28 cellular contexts compared by ENCODE assay signal in the genomic region with DNA sequence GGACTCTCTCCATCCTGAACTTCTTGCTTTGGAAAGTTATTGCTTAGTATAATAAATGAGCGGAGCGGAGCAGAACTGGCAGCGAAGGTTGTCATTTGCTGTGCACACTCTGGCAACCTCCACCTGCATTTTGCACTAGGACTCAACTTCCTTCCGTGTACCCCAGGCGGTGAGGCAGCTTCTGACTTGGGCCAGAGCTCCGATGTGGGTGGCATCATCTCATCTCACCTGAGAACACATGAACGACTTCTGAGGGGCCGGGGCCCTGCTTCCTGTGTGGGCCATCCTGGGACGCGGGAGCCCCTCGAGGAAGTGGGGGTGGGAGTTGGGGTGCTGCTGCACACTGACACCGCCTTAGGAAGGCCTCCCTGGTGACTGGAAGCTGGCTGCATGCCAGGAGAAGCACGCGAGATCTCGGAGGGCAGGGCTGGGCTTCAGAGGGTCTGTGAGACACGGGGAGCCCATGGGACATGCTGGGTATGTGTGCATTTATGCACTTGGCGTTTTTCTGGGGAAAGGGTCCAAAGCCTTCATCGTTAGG. TPM values are rescaled to one million over a fixed set of nuclear protein-coding genes. Genes with fewer than 3 reads are reported as not detected.
DNase-seq lines count a peak whose midpoint lies in the region; ATAC-seq, FAIRE-seq and TF ChIP-seq lines count a peak whose summit lies in the region.
"Had no signal": no experiment of that assay in that cellular context is flagged by ENCODE, and none has a peak within 500 bp of the region (broad histone marks: within the 10 kb centered on the region; RNA-seq: fewer than 3 reads in every experiment).

No MANE protein-coding gene starts in this region.

- ATAC-seq in natural killer cell = no peak
- ATAC-seq in natural killer cell treated with Interleukin-12 subunit alpha and Interleukin-12 subunit beta and Interleukin-15 and Interleukin-18, amount 100 ng/mL, for 72 hours = no peak
- ATAC-seq in HG02885 (IDR thresholded peaks at IDR 0.05; ENCODE audit: poor library complexity, unreplicated experiment) = no peak
- ATAC-seq: activated T-cell treated with anti-CD3 and anti-CD28 coated beads, Interleukin-2, amount 50 U/mL, for 72 hours; body of pancreas; right lobe of liver; Right ventricle myocardium inferior had no signal

- H2AK5ac ChIP-seq in H1 (ENCODE audit: low read depth, low read length) = no peak overlapping the region
- H2AK5ac ChIP-seq in neuronal stem cell (ENCODE audit: low read depth, low read length) = peak overlapping the region; percentile 39

- 88% methylated on average over 18 of the region's 18 CpGs; no CpG with 5 or more reads in 1 of the 2 experiments for WGBS in H1 (ENCODE audit: extremely low coverage in 1 of 2, insufficient coverage in 1 of 2, insufficient read length in 1 of 2, insufficient replicate concordance in 2 of 2, low coverage in 1 of 2, low lambda C conversion rate in 2 of 2, missing lambda C conversion rate in 1 of 2), 2 experiments
- WGBS in neuronal stem cell (ENCODE audit: extremely low coverage in 2 of 2, insufficient read length in 2 of 2, insufficient replicate concordance in 1 of 2), 2 donors = no CpG with 5 or more reads among the region's 18 CpGs
- WGBS in stomach, 5 donors = 70 to 77% (median 72%) methylated on average over 18 of the region's 18 CpGs

- H3K36me3 Mint-ChIP-seq in natural killer cell = no peaks in the 10 kb centered on the region
- no peaks in the 10 kb centered on the region for H3K36me3 Mint-ChIP-seq in natural killer cell treated with Interleukin-12 subunit alpha and Interleukin-12 subunit beta and Interleukin-15 and Interleukin-18, amount 100 ng/mL, for 72 hours
- H3K36me3 Mint-ChIP-seq in activated T-helper 2 cell treated with anti-CD3 and anti-CD28 coated beads, Interferon-gamma antibody, Interleukin-2, Interleukin-4, amounts not matched to agents 10 μg/mL and 5 μg/mL and 100 μg/mL, durations not matched to agents 14 hours and 24 hours and 36 hours (ENCODE audit: low read depth) = no peaks in the 10 kb centered on the region

- H3K36me3 ChIP-seq in H1 (ENCODE audit: control insufficient read depth in 2 of 4, insufficient read depth in 4 of 4, low read length in 3 of 4) = no peaks in the 10 kb centered on the region
- H3K36me3 ChIP-seq in neuronal stem cell (replicated peaks in 1 of 2; ENCODE audit: control insufficient read depth in 2 of 2, insufficient read depth in 2 of 2, low read length in 2 of 2) = no peaks in the 10 kb centered on the region
- H3K36me3 ChIP-seq in stomach = no peaks in the 10 kb centered on the region
- H3K36me3 ChIP-seq: adrenal gland, right lobe of liver, thyroid gland had no signal

- FAIRE-seq in H1 (lab: Jason Lieb, UNC) = no peak
- FAIRE-seq: frontal cortex, GM12891 had no signal

- no peak overlapping the region for H2BK120ac ChIP-seq in H1 (replicated peaks; ENCODE audit: low read depth, low read length)
- no peak overlapping the region for H2BK120ac ChIP-seq in neuronal stem cell (ENCODE audit: low read depth, low read length)

- H2BK20ac ChIP-seq in H1 (ENCODE audit: low read length) = no peak overlapping the region

- no peak overlapping the region for H3K4ac ChIP-seq in H1 (replicated peaks; ENCODE audit: insufficient read length, low read depth, low read length)
- H3K4ac ChIP-seq in neuronal stem cell (ENCODE audit: low read length) = no peak overlapping the region

- H3K18ac ChIP-seq in H1 (ENCODE audit: extremely low read depth, low read length) (no peak overlapping the region), neuronal stem cell (ENCODE audit: low read length) (no peak overlapping the region)

- peak; percentile 10 for DNase-seq in natural killer cell
- DNase-seq in natural killer cell treated with Interleukin-12 subunit alpha and Interleukin-12 subunit beta and Interleukin-15 and Interleukin-18, amount 100 ng/mL, for 72 hours (ENCODE audit: low spot score) = no peak
- DNase-seq in H1 (ENCODE audit: low read depth in 1 of 2, low spot score in 2 of 2) = peak in 1 of 2 experiments; percentile 34
- no peak for DNase-seq in neuronal stem cell (ENCODE audit: low spot score)
- no peak for DNase-seq in activated T-helper 2 cell treated with anti-CD3 and anti-CD28 coated beads, Interferon-gamma antibody, Interleukin-2, Interleukin-4, amounts not matched to agents 10 μg/mL and 5 μg/mL and 100 μg/mL, durations not matched to agents 14 hours and 24 hours and 36 hours (ENCODE audit: low spot score)
- DNase-seq in stomach = no peak
- DNase-seq: activated CD4-positive, alpha-beta T cell treated with anti-CD3 and anti-CD28 coated beads for 1 hour; activated naive CD4-positive, alpha-beta T cell treated with anti-CD3 and anti-CD28 coated beads for 36 hours; activated T-cell treated with anti-CD3 and anti-CD28 coated beads, Interleukin-2, amount 50 U/mL, for 72 hours; body of pancreas; C1 segment of cervical spinal cord; H7; MM.1S; NCI-H2029; NCI-H2227 treated with DMSO at 0.1 percent for 48 hours; NCI-H69; stimulated activated CD4-positive, alpha-beta T cell treated with anti-CD3 and anti-CD28 coated beads, Interleukin-12 subunit alpha, Interleukin-12 subunit beta, amount 100 ng/mL, for 4 hours; stimulated activated CD4-positive, alpha-beta T cell treated with anti-CD3 and anti-CD28 coated beads, Interleukin-2, amount 100 ng/mL, for 48 hours; T-helper 2 cell; thyroid gland had no signal

- H3K27me3 ChIP-seq in H1 (replicated peaks in 1 of 4; ENCODE audit: control insufficient read depth in 3 of 4, extremely low read depth in 1 of 4, insufficient read depth in 3 of 4, low read length in 3 of 4) = no peaks in the 10 kb centered on the region
- no peaks in the 10 kb centered on the region for H3K27me3 ChIP-seq in neuronal stem cell (ENCODE audit: control insufficient read depth in 3 of 3, insufficient read depth in 3 of 3, low read depth in 1 of 3, low read length in 3 of 3)
- peaks cover 0 to 22% (median 5%) of the 10 kb centered on the region in 3 donors for H3K27me3 ChIP-seq in stomach
- H3K27me3 ChIP-seq: adrenal gland, right lobe of liver, thyroid gland had no signal

- H3K27ac ChIP-seq in H1 (ENCODE audit: low read depth, low read length) (no peak overlapping the region), neuronal stem cell (replicated peaks; ENCODE audit: low read length) (no peak overlapping the region), stomach (no peak overlapping the region)
- H3K27ac ChIP-seq: adrenal gland, body of pancreas, HL-60, right lobe of liver, thyroid gland had no signal

- H3K79me2 ChIP-seq in H1 (ENCODE audit: control insufficient read depth in 1 of 2, insufficient read depth in 2 of 2, low read length in 2 of 2) = no peaks in the 10 kb centered on the region

- H3K56ac ChIP-seq in H1 (replicated peaks; ENCODE audit: insufficient read length, low read depth, low read length) = no peak overlapping the region

- H2BK12ac ChIP-seq in H1 (ENCODE audit: low read depth, low read length) (no peak overlapping the region), neuronal stem cell (ENCODE audit: low read length) (no peak overlapping the region)

- H3K14ac ChIP-seq in H1 (ENCODE audit: insufficient read length) (no peak overlapping the region), neuronal stem cell (ENCODE audit: low read length) (peak overlapping the region; percentile 25)

- no peak overlapping the region for H4K5ac ChIP-seq in H1 (ENCODE audit: insufficient read length, low read depth, low read length)

- no peak overlapping the region for H3K4me3 Mint-ChIP-seq in natural killer cell
- no peak overlapping the region for H3K4me3 Mint-ChIP-seq in natural killer cell treated with Interleukin-12 subunit alpha and Interleukin-12 subunit beta and Interleukin-15 and Interleukin-18, amount 100 ng/mL, for 72 hours
- H3K4me3 Mint-ChIP-seq in activated T-helper 2 cell treated with anti-CD3 and anti-CD28 coated beads, Interferon-gamma antibody, Interleukin-2, Interleukin-4, amounts not matched to agents 10 μg/mL and 5 μg/mL and 100 μg/mL, durations not matched to agents 14 hours and 24 hours and 36 hours (ENCODE audit: low read depth) = no peak overlapping the region
- H3K4me3 Mint-ChIP-seq: activated naive CD4-positive, alpha-beta T cell treated with anti-CD3 and anti-CD28 coated beads for 36 hours; activated T-cell treated with anti-CD3 and anti-CD28 coated beads, Interleukin-2, amount 50 U/mL, for 72 hours had no signal

- H3K4me2 ChIP-seq in H1 (ENCODE audit: insufficient read depth in 1 of 2, low read depth in 2 of 2, low read length in 2 of 2) (no peak overlapping the region), neuronal stem cell (ENCODE audit: insufficient read depth, low read length, poor library complexity, severe bottlenecking) (no peak overlapping the region)

- TF ChIP-seq POLR2A in H1 (IDR thresholded peaks at IDR 0.05; ENCODE audit: control extremely low read depth in 1 of 2, low read depth in 2 of 2, low read length in 2 of 2) (no peak), stomach (IDR thresholded peaks at IDR 0.05) (no peak)

- no peak for TF ChIP-seq RAD21 in H1 (IDR thresholded peaks at IDR 0.05 in 1 of 2, conservative IDR thresholded peaks at IDR 0.05 in 1 of 2; ENCODE audit: low read depth in 2 of 2, low read length in 2 of 2)

- H3K4me1 ChIP-seq in H1 (replicated peaks in 1 of 4; ENCODE audit: control insufficient read depth in 3 of 4, insufficient read depth in 4 of 4, low read length in 3 of 4) (peaks cover 0 to 4% (median 0%) of the 10 kb centered on the region in 4 experiments; a peak in 1 of 7 replicates), neuronal stem cell (ENCODE audit: control insufficient read depth in 2 of 2, insufficient read depth in 1 of 2, low read depth in 1 of 2, low read length in 2 of 2) (no peaks in the 10 kb centered on the region), stomach (no peaks in the 10 kb centered on the region)
- H3K4me1 ChIP-seq: adrenal gland, body of pancreas, right lobe of liver, thyroid gland had no signal

- peaks cover 6 to 11% of the 10 kb centered on the region in 2 donors for H3K27me3 Mint-ChIP-seq in natural killer cell (ENCODE audit: low read depth in 2 of 2)
- H3K27me3 Mint-ChIP-seq in natural killer cell treated with Interleukin-12 subunit alpha and Interleukin-12 subunit beta and Interleukin-15 and Interleukin-18, amount 100 ng/mL, for 72 hours = peaks cover 6 to 8% of the 10 kb centered on the region in 2 donors
- H3K27me3 Mint-ChIP-seq in activated T-helper 2 cell treated with anti-CD3 and anti-CD28 coated beads, Interferon-gamma antibody, Interleukin-2, Interleukin-4, amounts not matched to agents 10 μg/mL and 5 μg/mL and 100 μg/mL, durations not matched to agents 14 hours and 24 hours and 36 hours (ENCODE audit: low read depth) = peaks cover 8% of the 10 kb centered on the region

- H3K79me1 ChIP-seq in H1 (ENCODE audit: low read depth, low read length) (no peaks in the 10 kb centered on the region), neuronal stem cell (ENCODE audit: low read depth, low read length) (no peaks in the 10 kb centered on the region)

- H3K27ac Mint-ChIP-seq in natural killer cell = no peak overlapping the region
- no peak overlapping the region for H3K27ac Mint-ChIP-seq in natural killer cell treated with Interleukin-12 subunit alpha and Interleukin-12 subunit beta and Interleukin-15 and Interleukin-18, amount 100 ng/mL, for 72 hours
- no peak overlapping the region for H3K27ac Mint-ChIP-seq in activated T-helper 2 cell treated with anti-CD3 and anti-CD28 coated beads, Interferon-gamma antibody, Interleukin-2, Interleukin-4, amounts not matched to agents 10 μg/mL and 5 μg/mL and 100 μg/mL, durations not matched to agents 14 hours and 24 hours and 36 hours
- H3K27ac Mint-ChIP-seq: activated naive CD4-positive, alpha-beta T cell treated with anti-CD3 and anti-CD28 coated beads for 36 hours; activated T-cell treated with anti-CD3 and anti-CD28 coated beads, Interleukin-2, amount 50 U/mL, for 72 hours had no signal

- TF ChIP-seq CTCF in natural killer cell (IDR thresholded peaks at IDR 0.05) = no peak
- no peak for TF ChIP-seq CTCF in H1 (IDR thresholded peaks at IDR 0.05; ENCODE audit: control extremely low read depth in 1 of 3, insufficient read depth in 1 of 3, low read depth in 1 of 3, low read length in 3 of 3)
- TF ChIP-seq CTCF in stomach (IDR thresholded peaks at IDR 0.05) = no peak

- H2BK5ac ChIP-seq in H1 (ENCODE audit: low read depth, low read length) = no peak overlapping the region
- H2BK5ac ChIP-seq in neuronal stem cell (ENCODE audit: low read length) = no peak overlapping the region

- H3K4me3 ChIP-seq in H1 (ENCODE audit: extremely low read depth in 1 of 4, insufficient read depth in 2 of 4, low read depth in 3 of 4, low read length in 4 of 4) = no peak overlapping the region
- no peak overlapping the region for H3K4me3 ChIP-seq in neuronal stem cell (ENCODE audit: low read length in 2 of 2)
- no peak overlapping the region for H3K4me3 ChIP-seq in stomach
- H3K4me3 ChIP-seq: adrenal gland, body of pancreas, right lobe of liver, thyroid gland had no signal

- H3K9me3 ChIP-seq in H1 (ENCODE audit: insufficient read depth in 2 of 2, low read depth in 1 of 2, low read length in 1 of 2) (no peaks in the 10 kb centered on the region), neuronal stem cell (replicated peaks in 1 of 2; ENCODE audit: control insufficient read depth in 2 of 2, insufficient read depth in 1 of 2, low read depth in 1 of 2, low read length in 2 of 2) (no peaks in the 10 kb centered on the region), stomach (no peaks in the 10 kb centered on the region)
- H3K9me3 ChIP-seq: body of pancreas, thyroid gland had no signal

- intact Hi-C loops in natural killer cell (cut with micrococcal nuclease) (no loop called here), stomach (cut with DNase I; ENCODE audit: low total_unique reads) (no loop called here)
- intact Hi-C loops in activated T-helper 2 cell treated with anti-CD3 and anti-CD28 coated beads, Interferon-gamma antibody, Interleukin-2, Interleukin-4, amounts not matched to agents 10 μg/mL and 5 μg/mL and 100 μg/mL, durations not matched to agents 14 hours and 24 hours and 36 hours (cut with micrococcal nuclease) = no loop called here

- H2AFZ ChIP-seq in H1 (ENCODE audit: low read length) (no peak overlapping the region), neuronal stem cell (ENCODE audit: low read length) (no peak overlapping the region)

- H3K9me3 Mint-ChIP-seq in natural killer cell = no peaks in the 10 kb centered on the region
- H3K9me3 Mint-ChIP-seq in natural killer cell treated with Interleukin-12 subunit alpha and Interleukin-12 subunit beta and Interleukin-15 and Interleukin-18, amount 100 ng/mL, for 72 hours = no peaks in the 10 kb centered on the region
- H3K9me3 Mint-ChIP-seq in activated T-helper 2 cell treated with anti-CD3 and anti-CD28 coated beads, Interferon-gamma antibody, Interleukin-2, Interleukin-4, amounts not matched to agents 10 μg/mL and 5 μg/mL and 100 μg/mL, durations not matched to agents 14 hours and 24 hours and 36 hours = peaks cover 4% of the 10 kb centered on the region
- H3K9me3 Mint-ChIP-seq: activated T-cell treated with anti-CD3 and anti-CD28 coated beads, Interleukin-2, amount 50 U/mL, for 72 hours had no signal

- no peak overlapping the region for H3K23ac ChIP-seq in H1 (ENCODE audit: insufficient read length)
- H3K23ac ChIP-seq in neuronal stem cell (ENCODE audit: low read depth, low read length, poor library complexity) = no peak overlapping the region

- H3K9ac ChIP-seq in H1 (replicated peaks in 1 of 4; ENCODE audit: extremely low read depth in 1 of 4, low read depth in 3 of 4, low read length in 3 of 4) = no peak overlapping the region
- H3K9ac ChIP-seq in neuronal stem cell (ENCODE audit: low read depth, low read length, poor library complexity) = no peak overlapping the region

- no peaks in the 10 kb centered on the region for H3K4me1 Mint-ChIP-seq in natural killer cell
- no peaks in the 10 kb centered on the region for H3K4me1 Mint-ChIP-seq in natural killer cell treated with Interleukin-12 subunit alpha and Interleukin-12 subunit beta and Interleukin-15 and Interleukin-18, amount 100 ng/mL, for 72 hours (ENCODE audit: low read depth in 2 of 2)
- no peaks in the 10 kb centered on the region for H3K4me1 Mint-ChIP-seq in activated T-helper 2 cell treated with anti-CD3 and anti-CD28 coated beads, Interferon-gamma antibody, Interleukin-2, Interleukin-4, amounts not matched to agents 10 μg/mL and 5 μg/mL and 100 μg/mL, durations not matched to agents 14 hours and 24 hours and 36 hours (ENCODE audit: low read depth)

- H4K8ac ChIP-seq in H1 (ENCODE audit: extremely low read depth, insufficient read depth, low read length) (peak overlapping the region; percentile 11; the same call in 1 of the 2 replicates), neuronal stem cell (ENCODE audit: low read depth, low read length) (no peak overlapping the region)

- POLR2A ChIA-PET in H1 (lab: Charles Lee; ENCODE audit: partially characterized antibody) = no interaction called here

- no peaks in the 10 kb centered on the region for H4K20me1 ChIP-seq in H1 (replicated peaks in 1 of 2; ENCODE audit: control insufficient read depth in 1 of 2, insufficient read depth in 2 of 2, low read length in 2 of 2)

- H4K91ac ChIP-seq in H1 (replicated peaks; ENCODE audit: insufficient read length, low read length) (no peak overlapping the region), neuronal stem cell (ENCODE audit: low read depth, low read length, poor library complexity) (peak overlapping the region; percentile 20)

- H2BK15ac ChIP-seq in H1 (ENCODE audit: low read length) (peak overlapping the region; percentile 46; the same call in 1 of the 2 replicates), neuronal stem cell (ENCODE audit: low read length) (no peak overlapping the region)

- no peak for TF ChIP-seq EP300 in H1 (IDR thresholded peaks at IDR 0.05; ENCODE audit: borderline replicate concordance in 1 of 2, low read depth in 2 of 2, low read length in 2 of 2)
- TF ChIP-seq EP300 in stomach (IDR thresholded peaks at IDR 0.05) = no peak

- no peaks in the 10 kb centered on the region for H3K23me2 ChIP-seq in H1 (ENCODE audit: low read depth, low read length)

- CTCF ChIA-PET in H1 (lab: Charles Lee; ENCODE audit: partially characterized antibody) = interaction anchor here (1.0 to 1.2 kb wide), 2 partner anchors 11 to 85 kb away, joined by 3 to 5 read pairs; no protein-coding TSS in a partner anchor

RNA-seq across cellular contexts. Expression of a gene that starts 56.5 kb away (rescaled TPM):
- total RNA-seq in natural killer cell = under 1 TPM; 0.11 to 0.28 (median 0.23) TPM
- total RNA-seq in natural killer cell treated with Interleukin-12 subunit alpha and Interleukin-12 subunit beta and Interleukin-15 and Interleukin-18, amount 100 ng/mL, for 72 hours = not detected
- total RNA-seq in H1 (2021; fragmentation: NEBNext Ultra II Directional; extraction: Animal tissue kit (Norgen Biotek cat#: 25700)) = 10.5 and 12.0 TPM in 2 replicates
- polyA plus RNA-seq in H1 (2011; rRNA removed) = 3.8 and 6.2 TPM in 2 replicates
- polyA plus RNA-seq in H1 (2011; cell fraction: cytosol; rRNA removed) = 4.1 TPM
- polyA plus RNA-seq in H1 (2011; cell fraction: nucleus; rRNA removed) = 39.3 TPM
- 8.9 to 12.1 TPM (median 11.0 TPM) in 4 replicates for polyA plus RNA-seq in H1 (2012, experiment 1 of 2)
- polyA plus RNA-seq in H1 (2012, experiment 2 of 2) = 6.1 TPM
- polyA plus RNA-seq in H1 (2013, experiment 1 of 2) = 11.8 TPM
- 9.6 TPM for polyA plus RNA-seq in H1 (2013, experiment 2 of 2)
- polyA minus RNA-seq in H1 (2011; rRNA and poly(A)+ RNA removed) = 4.7 and 5.2 TPM in 2 replicates
- 6.1 TPM for polyA minus RNA-seq in H1 (2011; cell fraction: cytosol; rRNA and poly(A)+ RNA removed)
- polyA minus RNA-seq in H1 (2011; cell fraction: nucleus; rRNA and poly(A)+ RNA removed) = 12.3 TPM
- 10.1 TPM for polyA plus RNA-seq in neuronal stem cell (2013, experiment 1 of 2)
- polyA plus RNA-seq in neuronal stem cell (2013, experiment 2 of 2) = 10.2 TPM
- 0.11 TPM in 1 of 2 replicates, not detected in the other for total RNA-seq in activated T-helper 2 cell treated with anti-CD3 and anti-CD28 coated beads, Interferon-gamma antibody, Interleukin-2, Interleukin-4, amounts not matched to agents 10 μg/mL and 5 μg/mL and 100 μg/mL, durations not matched to agents 14 hours and 24 hours and 36 hours
- 100 to 1,000 TPM in 2 of 5 donors, 10 to 100 TPM in 3; 17.5 to 205 (median 48.2) TPM for total RNA-seq in stomach
- 10 to 100 TPM in 2 of 3 donors, 1 to 10 TPM in 1; 7.3 to 17.4 (median 17.3) TPM for polyA plus RNA-seq in stomach
- total RNA-seq: activated CD8-positive, alpha-beta memory T cell treated with anti-CD3 and anti-CD28 coated beads for 36 hours had no signal
